Comparison of ENCODE assay signal across 31 cellular contexts in genomic region chr2:99410276-99410675, GRCh38.
"Had no signal": no experiment of that assay in that cellular context is flagged by ENCODE, and none has a peak within 500 bp of the region (broad histone marks: within the 10 kb centered on the region; RNA-seq: fewer than 3 reads in every experiment).

No MANE protein-coding gene starts in this region.

- H3K27ac Mint-ChIP-seq: activated B cell treated with CpG ODN at 0.5 μM for 24 hours; activated CD4-positive, alpha-beta T cell treated with anti-CD3 and anti-CD28 coated beads, Interleukin-2, amount 10 ng/mL, durations not matched to agents 24 days and 14 days; activated CD8-positive, alpha-beta T cell treated with anti-CD3 and anti-CD28 coated beads for 36 hours; activated naive CD4-positive, alpha-beta T cell treated with anti-CD3 and anti-CD28 coated beads, Interleukin-2, amount 10 ng/mL, durations not matched to agents 7 days and 5 days; activated naive CD4-positive, alpha-beta T cell treated with anti-CD3 and anti-CD28 coated beads, Interleukin-2, amount 50 U/mL, for 24 hours; activated T-helper 1 cell treated with anti-CD3 and anti-CD28 coated beads, Interleukin-12 subunit alpha, Interleukin-12 subunit beta, Interleukin-2, Interleukin-4 antibody, amounts not matched to agents 30 ng/mL and 10 ng/mL and 1 ng/mL, durations not matched to agents 14 hours and 24 hours and 36 hours; activated T-helper 17 cell treated with anti-CD3 and anti-CD28 coated beads, Interleukin-2, amount 50 U/mL, for 72 hours; T-helper 1 cell treated with Interleukin-12 subunit alpha and Interleukin-12 subunit beta and Interleukin-4 antibody, amounts not matched to agents 30 μg/mL and 1 μg/mL, for 36 hours; T-helper 2 cell treated with Interferon-gamma antibody and Interleukin-4, amounts not matched to agents 5 μg/mL and 100 μg/mL, for 36 hours had no signal

- H3K4me3 Mint-ChIP-seq: activated B cell treated with CpG ODN at 0.5 μM for 24 hours; activated CD4-positive, alpha-beta T cell treated with anti-CD3 and anti-CD28 coated beads, Interleukin-2, amount 10 ng/mL, durations not matched to agents 24 days and 14 days; activated CD8-positive, alpha-beta T cell treated with anti-CD3 and anti-CD28 coated beads for 36 hours; activated naive CD4-positive, alpha-beta T cell treated with anti-CD3 and anti-CD28 coated beads, Interleukin-2, amount 10 ng/mL, durations not matched to agents 7 days and 5 days; activated naive CD4-positive, alpha-beta T cell treated with anti-CD3 and anti-CD28 coated beads, Interleukin-2, amount 50 U/mL, for 24 hours; activated T-helper 1 cell treated with anti-CD3 and anti-CD28 coated beads, Interleukin-12 subunit alpha, Interleukin-12 subunit beta, Interleukin-2, Interleukin-4 antibody, amounts not matched to agents 30 ng/mL and 10 ng/mL and 1 ng/mL, durations not matched to agents 14 hours and 24 hours and 36 hours; activated T-helper 17 cell treated with anti-CD3 and anti-CD28 coated beads, Interleukin-2, amount 50 U/mL, for 72 hours; T-helper 1 cell treated with Interleukin-12 subunit alpha and Interleukin-12 subunit beta and Interleukin-4 antibody, amounts not matched to agents 30 μg/mL and 1 μg/mL, for 36 hours; T-helper 2 cell treated with Interferon-gamma antibody and Interleukin-4, amounts not matched to agents 5 μg/mL and 100 μg/mL, for 36 hours had no signal

- H3K9me3 ChIP-seq: body of pancreas, breast epithelium had no signal

- H3K4me1 ChIP-seq: breast epithelium had no signal

- H3K4me3 ChIP-seq: body of pancreas, breast epithelium had no signal

- H3K27me3 Mint-ChIP-seq: activated B cell treated with CpG ODN at 0.5 μM for 24 hours; activated CD4-positive, alpha-beta T cell treated with anti-CD3 and anti-CD28 coated beads, Interleukin-2, amount 10 ng/mL, durations not matched to agents 24 days and 14 days; activated CD8-positive, alpha-beta T cell treated with anti-CD3 and anti-CD28 coated beads for 36 hours; activated naive CD4-positive, alpha-beta T cell treated with anti-CD3 and anti-CD28 coated beads, Interleukin-2, amount 10 ng/mL, durations not matched to agents 7 days and 5 days; activated naive CD4-positive, alpha-beta T cell treated with anti-CD3 and anti-CD28 coated beads, Interleukin-2, amount 50 U/mL, for 24 hours; activated T-helper 17 cell treated with anti-CD3 and anti-CD28 coated beads, Interleukin-2, amount 50 U/mL, for 72 hours had no signal

- H3K9me3 Mint-ChIP-seq: activated B cell treated with CpG ODN at 0.5 μM for 24 hours; activated CD4-positive, alpha-beta T cell treated with anti-CD3 and anti-CD28 coated beads, Interleukin-2, amount 10 ng/mL, durations not matched to agents 24 days and 14 days; activated CD8-positive, alpha-beta T cell treated with anti-CD3 and anti-CD28 coated beads for 36 hours; activated naive CD4-positive, alpha-beta T cell treated with anti-CD3 and anti-CD28 coated beads, Interleukin-2, amount 10 ng/mL, durations not matched to agents 7 days and 5 days; activated naive CD4-positive, alpha-beta T cell treated with anti-CD3 and anti-CD28 coated beads, Interleukin-2, amount 50 U/mL, for 24 hours; activated T-helper 1 cell treated with anti-CD3 and anti-CD28 coated beads, Interleukin-12 subunit alpha, Interleukin-12 subunit beta, Interleukin-2, Interleukin-4 antibody, amounts not matched to agents 30 ng/mL and 10 ng/mL and 1 ng/mL, durations not matched to agents 14 hours and 24 hours and 36 hours; activated T-helper 17 cell treated with anti-CD3 and anti-CD28 coated beads, Interleukin-2, amount 50 U/mL, for 72 hours; T-helper 1 cell treated with Interleukin-12 subunit alpha and Interleukin-12 subunit beta and Interleukin-4 antibody, amounts not matched to agents 30 μg/mL and 1 μg/mL, for 36 hours; T-helper 2 cell treated with Interferon-gamma antibody and Interleukin-4, amounts not matched to agents 5 μg/mL and 100 μg/mL, for 36 hours had no signal

- H3K27me3 ChIP-seq: body of pancreas, brain microvascular endothelial cell, breast epithelium had no signal

- H3K27ac ChIP-seq: body of pancreas, brain microvascular endothelial cell, breast epithelium, VCaP had no signal

- H3K4me1 Mint-ChIP-seq: activated B cell treated with CpG ODN at 0.5 μM for 24 hours; activated naive CD4-positive, alpha-beta T cell treated with anti-CD3 and anti-CD28 coated beads, Interleukin-2, amount 10 ng/mL, durations not matched to agents 7 days and 5 days; activated naive CD4-positive, alpha-beta T cell treated with anti-CD3 and anti-CD28 coated beads, Interleukin-2, amount 50 U/mL, for 24 hours; activated T-helper 17 cell treated with anti-CD3 and anti-CD28 coated beads, Interleukin-2, amount 50 U/mL, for 72 hours had no signal

- DNase-seq: activated B cell treated with CpG ODN at 0.5 μM for 24 hours; activated CD4-positive, alpha-beta T cell treated with anti-CD3 and anti-CD28 coated beads for 4 hours; activated CD4-positive, alpha-beta T cell treated with anti-CD3 and anti-CD28 coated beads, Interleukin-2, amount 10 ng/mL, durations not matched to agents 24 days and 14 days; activated CD4-positive, alpha-beta T cell treated with anti-CD3 and anti-CD28 coated beads, Interleukin-2, amount 50 U/mL, for 1 hour; activated CD4-positive, alpha-beta T cell treated with anti-CD3 and anti-CD28 coated beads, Interleukin-2, amount 50 U/mL, for 4 hours; activated CD4-positive, CD25-positive, alpha-beta regulatory T cell treated with anti-CD3 and anti-CD28 coated beads, Interleukin-2, amount 50 U/mL, for 72 hours; activated CD8-positive, alpha-beta memory T cell treated with anti-CD3 and anti-CD28 coated beads, Interleukin-2, amount 50 U/mL, for 4 hours; activated CD8-positive, alpha-beta T cell treated with anti-CD3 and anti-CD28 coated beads for 36 hours; activated effector memory CD4-positive, alpha-beta T cell treated with anti-CD3 and anti-CD28 coated beads, Interleukin-2, amount 50 U/mL, for 16 hours; activated gamma-delta T cell treated with Interleukin-2 at 50 U/mL for 16 hours; activated naive CD4-positive, alpha-beta T cell; activated naive CD4-positive, alpha-beta T cell treated with anti-CD3 and anti-CD28 coated beads, Interleukin-2, amount 10 ng/mL, durations not matched to agents 7 days and 5 days; activated T-cell treated with anti-CD3 and anti-CD28 coated beads for 4 hours; activated T-cell treated with anti-CD3 and anti-CD28 coated beads, Interleukin-2, amount 50 U/mL, for 1 hour; activated T-cell treated with anti-CD3 and anti-CD28 coated beads, Interleukin-2, amount 50 U/mL, for 48 hours; amniotic stem cell; aorta; body of pancreas; brain microvascular endothelial cell; central memory CD4-positive, alpha-beta T cell; SW 1271; T-helper 1 cell; T-helper 2 cell; T-helper 9 cell had no signal
